24 cellular contexts compared by ENCODE assay signal in genomic region chr22:46659059-46659790, GRCh38.
"Had no signal": no experiment of that assay in that cellular context is flagged by ENCODE, and none has a peak within 500 bp of the region (broad histone marks: within the 10 kb centered on the region; RNA-seq: fewer than 3 reads in every experiment).

No MANE protein-coding gene starts in this region.

- H3K9me3 ChIP-seq: esophagus squamous epithelium, gastroesophageal sphincter, heart left ventricle, sigmoid colon, testis, vagina had no signal

- H3K27me3 Mint-ChIP-seq: brain, naive B cell, type B pancreatic cell had no signal

- DNase-seq: activated CD4-positive, alpha-beta T cell treated with anti-CD3 and anti-CD28 coated beads for 1 hour; activated CD4-positive, alpha-beta T cell treated with anti-CD3 and anti-CD28 coated beads, Interleukin-2, amount 50 U/mL, for 1 hour; activated naive CD4-positive, alpha-beta T cell; activated T-cell treated with anti-CD3 and anti-CD28 coated beads, Interleukin-2, amount 50 U/mL, for 1 hour; aorta; caudate nucleus; effector memory CD4-positive, alpha-beta T cell; esophagus squamous epithelium; heart left ventricle; islet precursor cell; left colon; mesendoderm; naive B cell; occipital lobe; sigmoid colon; stimulated activated CD4-positive, alpha-beta T cell treated with anti-CD3 and anti-CD28 coated beads, Interleukin-15, amount 100 ng/mL, for 24 hours; stimulated activated naive CD4-positive, alpha-beta T cell; testis had no signal

- H3K9me3 Mint-ChIP-seq: activated T-helper 2 cell treated with anti-CD3 and anti-CD28 coated beads, Interferon-gamma antibody, Interleukin-2, Interleukin-4, amounts not matched to agents 10 μg/mL and 5 μg/mL and 100 μg/mL, durations not matched to agents 14 hours and 24 hours and 36 hours; brain; naive B cell; type B pancreatic cell had no signal

- H3K27me3 ChIP-seq: esophagus squamous epithelium, gastroesophageal sphincter, heart left ventricle, sigmoid colon, testis, vagina had no signal

- H3K4me1 ChIP-seq: sigmoid colon, testis had no signal

- H3K4me2 ChIP-seq: smooth muscle cell had no signal

- H3K36me3 Mint-ChIP-seq: type B pancreatic cell had no signal

- H3K27ac ChIP-seq: gastroesophageal sphincter, sigmoid colon, testis, vagina had no signal

- H3K4me3 ChIP-seq: esophagus squamous epithelium, gastroesophageal sphincter, heart left ventricle, sigmoid colon, smooth muscle cell, testis, vagina had no signal

- ATAC-seq: gastroesophageal sphincter, heart left ventricle had no signal

- H3K4me3 Mint-ChIP-seq: brain, naive B cell, type B pancreatic cell had no signal
